In the genomic region with DNA sequence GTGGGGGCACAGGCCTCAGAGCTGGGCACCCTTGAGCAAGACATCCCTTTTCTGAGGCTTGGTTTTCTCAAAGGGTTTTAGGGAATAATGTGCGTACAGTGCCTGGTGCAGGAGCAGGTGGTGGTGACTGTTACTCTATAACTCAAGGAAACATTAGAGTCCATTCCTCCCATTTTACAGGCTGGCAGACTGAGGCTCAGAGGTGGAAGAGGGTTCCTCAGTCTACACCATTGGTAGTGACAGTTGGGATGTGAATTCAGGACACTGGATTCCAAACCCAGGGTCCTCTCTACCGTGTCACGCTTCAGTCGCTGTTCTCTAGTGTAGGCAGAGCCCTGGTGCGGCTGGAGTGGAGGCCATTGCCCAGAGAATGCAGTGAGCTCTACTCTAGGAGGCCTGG, we compare ENCODE assay signal across 29 cellular contexts.
"Had no signal": no experiment of that assay in that cellular context is flagged by ENCODE, and none has a peak within 500 bp of the region (broad histone marks: within the 10 kb centered on the region; RNA-seq: fewer than 3 reads in every experiment).

No MANE protein-coding gene starts in this region.

- H3K4me3 Mint-ChIP-seq: stimulated activated effector memory CD8-positive, alpha-beta T cell treated with anti-CD3 and anti-CD28 coated beads, Interleukin-12 subunit alpha, Interleukin-12 subunit beta, amount 100 ng/mL, for 72 hours; stimulated activated memory B cell treated with anti-CD40 and anti-IgM and Interleukin-4, amounts not matched to agents 10 μg/mL and 1 μg/mL and 100 μg/mL, for 72 hours; stimulated activated naive B cell treated with anti-CD40 and anti-IgM and Interleukin-4, amounts not matched to agents 10 μg/mL and 1 μg/mL and 100 μg/mL, for 72 hours; stimulated activated naive CD8-positive, alpha-beta T cell treated with anti-CD3 and anti-CD28 coated beads, Interleukin-15, amount 100 ng/mL, for 72 hours; stimulated activated naive CD8-positive, alpha-beta T cell treated with anti-CD3 and anti-CD28 coated beads, Interleukin-15, Interleukin-2, amounts not matched to agents 100 ng/mL and 50 ng/mL, for 24 hours; type B pancreatic cell had no signal

- H3K27ac Mint-ChIP-seq: stimulated activated effector memory CD8-positive, alpha-beta T cell treated with anti-CD3 and anti-CD28 coated beads, Interleukin-12 subunit alpha, Interleukin-12 subunit beta, amount 100 ng/mL, for 72 hours; stimulated activated memory B cell treated with anti-CD40 and anti-IgM and Interleukin-4, amounts not matched to agents 10 μg/mL and 1 μg/mL and 100 μg/mL, for 72 hours; stimulated activated naive B cell treated with anti-CD40 and anti-IgM and Interleukin-4, amounts not matched to agents 10 μg/mL and 1 μg/mL and 100 μg/mL, for 72 hours; stimulated activated naive CD8-positive, alpha-beta T cell treated with anti-CD3 and anti-CD28 coated beads, Interleukin-15, Interleukin-2, amounts not matched to agents 100 ng/mL and 50 ng/mL, for 24 hours; type B pancreatic cell had no signal

- FAIRE-seq: urothelium cell line had no signal

- DNase-seq: stimulated activated CD4-positive, alpha-beta T cell treated with anti-CD3 and anti-CD28 coated beads, Interleukin-2, amount 100 ng/mL, for 48 hours; stimulated activated CD4-positive, alpha-beta T cell treated with anti-CD3 and anti-CD28 coated beads, Interleukin-4, amount 100 ng/mL, for 1 hour; stimulated activated CD4-positive, alpha-beta T cell treated with anti-CD3 and anti-CD28 coated beads, Interleukin-4, amount 100 ng/mL, for 24 hours; stimulated activated CD4-positive, alpha-beta T cell treated with anti-CD3 and anti-CD28 coated beads, Interleukin-4, amount 100 ng/mL, for 4 hours; stimulated activated CD8-positive, alpha-beta memory T cell treated with anti-CD3 and anti-CD28 coated beads, Interleukin-4, amount 100 ng/mL, for 48 hours; stimulated activated naive B cell treated with anti-CD40 and anti-IgM and Interleukin-4, amounts not matched to agents 10 μg/mL and 1 μg/mL and 100 μg/mL, for 72 hours; stimulated activated naive CD4-positive, alpha-beta T cell; stimulated activated naive CD4-positive, alpha-beta T cell treated with Interleukin-2 at 50 U/mL for 16 hours; stimulated activated naive CD8-positive, alpha-beta T cell treated with anti-CD3 and anti-CD28 coated beads, Interleukin-15, amount 100 ng/mL, for 72 hours; stimulated activated naive CD8-positive, alpha-beta T cell treated with anti-CD3 and anti-CD28 coated beads, Interleukin-15, Interleukin-2, amounts not matched to agents 100 U/mL and 50 U/mL, for 24 hours; stomach; substantia nigra; testis; thyroid gland; tibial artery; transverse colon; trophoblast cell; upper lobe of left lung; upper lobe of right lung; uterus had no signal

- H3K4me1 ChIP-seq: suprapubic skin, testis, upper lobe of right lung, uterus, vagina had no signal

- H3K27ac ChIP-seq: suprapubic skin, testis, thoracic aorta, thyroid gland, tibial artery, upper lobe of right lung had no signal

- H3K9me3 Mint-ChIP-seq: stimulated activated effector memory CD8-positive, alpha-beta T cell treated with anti-CD3 and anti-CD28 coated beads, Interleukin-12 subunit alpha, Interleukin-12 subunit beta, amount 100 ng/mL, for 72 hours; stimulated activated naive CD8-positive, alpha-beta T cell treated with anti-CD3 and anti-CD28 coated beads, Interleukin-15, amount 100 ng/mL, for 72 hours; stimulated activated naive CD8-positive, alpha-beta T cell treated with anti-CD3 and anti-CD28 coated beads, Interleukin-15, Interleukin-2, amounts not matched to agents 100 ng/mL and 50 ng/mL, for 24 hours had no signal

- H3K4me3 ChIP-seq: stomach, suprapubic skin, testis, thoracic aorta, thyroid gland, tibial artery, tibial nerve, transverse colon, upper lobe of left lung, upper lobe of right lung, uterus, vagina had no signal

- H3K36me3 ChIP-seq: transverse colon, uterus had no signal

- H3K4me1 Mint-ChIP-seq: stimulated activated effector memory CD8-positive, alpha-beta T cell treated with anti-CD3 and anti-CD28 coated beads, Interleukin-12 subunit alpha, Interleukin-12 subunit beta, amount 100 ng/mL, for 72 hours; stimulated activated memory B cell treated with anti-CD40 and anti-IgM and Interleukin-4, amounts not matched to agents 10 μg/mL and 1 μg/mL and 100 μg/mL, for 72 hours; stimulated activated naive CD8-positive, alpha-beta T cell treated with anti-CD3 and anti-CD28 coated beads, Interleukin-15, amount 100 ng/mL, for 72 hours had no signal

- H3K27me3 ChIP-seq: stomach, suprapubic skin, testis, thyroid gland, tibial artery, tibial nerve, transverse colon, upper lobe of left lung, upper lobe of right lung, uterus, vagina had no signal

- H3K36me3 Mint-ChIP-seq: stimulated activated effector memory CD8-positive, alpha-beta T cell treated with anti-CD3 and anti-CD28 coated beads, Interleukin-12 subunit alpha, Interleukin-12 subunit beta, amount 100 ng/mL, for 72 hours had no signal

- H3K27me3 Mint-ChIP-seq: stimulated activated memory B cell treated with anti-CD40 and anti-IgM and Interleukin-4, amounts not matched to agents 10 μg/mL and 1 μg/mL and 100 μg/mL, for 72 hours; stimulated activated naive B cell treated with anti-CD40 and anti-IgM and Interleukin-4, amounts not matched to agents 10 μg/mL and 1 μg/mL and 100 μg/mL, for 72 hours; stimulated activated naive CD8-positive, alpha-beta T cell treated with anti-CD3 and anti-CD28 coated beads, Interleukin-15, amount 100 ng/mL, for 72 hours; stimulated activated naive CD8-positive, alpha-beta T cell treated with anti-CD3 and anti-CD28 coated beads, Interleukin-15, Interleukin-2, amounts not matched to agents 100 ng/mL and 50 ng/mL, for 24 hours; type B pancreatic cell had no signal

- ATAC-seq: stimulated activated effector memory CD8-positive, alpha-beta T cell treated with anti-CD3 and anti-CD28 coated beads, Interleukin-12 subunit alpha, Interleukin-12 subunit beta, amount 100 ng/mL, for 72 hours; stimulated activated memory B cell treated with anti-CD40 and anti-IgM and Interleukin-4, amounts not matched to agents 10 μg/mL and 1 μg/mL and 100 μg/mL, for 72 hours; stimulated activated naive B cell treated with anti-CD40 and anti-IgM and Interleukin-4, amounts not matched to agents 10 μg/mL and 1 μg/mL and 100 μg/mL, for 72 hours; stimulated activated naive CD8-positive, alpha-beta T cell treated with anti-CD3 and anti-CD28 coated beads, Interleukin-15, Interleukin-2, amounts not matched to agents 100 U/mL and 50 U/mL, for 24 hours; upper lobe of right lung had no signal

- H3K9me3 ChIP-seq: suprapubic skin, testis, thoracic aorta, thyroid gland, tibial artery, transverse colon, upper lobe of left lung, upper lobe of right lung, vagina had no signal
